In genomic region chr17:65762973-65763372, GRCh38 we compare ENCODE assay signal across 40 cellular contexts.
"Had no signal": no experiment of that assay in that cellular context is flagged by ENCODE, and none has a peak within 500 bp of the region (broad histone marks: within the 10 kb centered on the region; RNA-seq: fewer than 3 reads in every experiment).

No MANE protein-coding gene starts in this region.

- H3K27me3 Mint-ChIP-seq: activated naive CD4-positive, alpha-beta T cell treated with anti-CD3 and anti-CD28 coated beads, Interleukin-2, amount 10 ng/mL, durations not matched to agents 7 days and 5 days; activated naive CD8-positive, alpha-beta T cell; brain had no signal

- H3K9me3 ChIP-seq: adrenal gland, ascending aorta, body of pancreas, breast epithelium had no signal

- H3K27ac ChIP-seq: adrenal gland, ascending aorta, body of pancreas, brain microvascular endothelial cell, breast epithelium, cardiac muscle cell had no signal

- FAIRE-seq: astrocyte, bronchial epithelial cell had no signal

- ATAC-seq: activated naive CD4-positive, alpha-beta T cell treated with anti-CD3 and anti-CD28 coated beads, Interleukin-2, amount 50 U/mL, for 72 hours; activated naive CD8-positive, alpha-beta T cell treated with anti-CD3 and anti-CD28 coated beads, Interleukin-2, amount 50 U/mL, for 24 hours; activated T-cell treated with anti-CD3 and anti-CD28 coated beads, Interleukin-2, amount 50 U/mL, for 4 hours; activated T-cell treated with anti-CD3 and anti-CD28 coated beads, Interleukin-2, amount 50 U/mL, for 72 hours; activated T-helper 17 cell treated with anti-CD3 and anti-CD28 coated beads, Interleukin-2, amount 50 U/mL, for 72 hours; body of pancreas had no signal

- H3K27ac Mint-ChIP-seq: activated naive CD4-positive, alpha-beta T cell treated with anti-CD3 and anti-CD28 coated beads for 36 hours; activated naive CD4-positive, alpha-beta T cell treated with anti-CD3 and anti-CD28 coated beads, Interleukin-2, amount 10 ng/mL, durations not matched to agents 7 days and 5 days; activated naive CD4-positive, alpha-beta T cell treated with anti-CD3 and anti-CD28 coated beads, Interleukin-2, amount 50 U/mL, for 24 hours; activated naive CD4-positive, alpha-beta T cell treated with anti-CD3 and anti-CD28 coated beads, Interleukin-2, amount 50 U/mL, for 72 hours; activated naive CD8-positive, alpha-beta T cell; activated naive CD8-positive, alpha-beta T cell treated with anti-CD3 and anti-CD28 coated beads for 36 hours; activated naive CD8-positive, alpha-beta T cell treated with anti-CD3 and anti-CD28 coated beads, Interleukin-2, amount 10 ng/mL, durations not matched to agents 7 days and 5 days; activated naive CD8-positive, alpha-beta T cell treated with anti-CD3 and anti-CD28 coated beads, Interleukin-2, amount 50 U/mL, for 24 hours; activated T-cell treated with anti-CD3 and anti-CD28 coated beads, Interleukin-2, amount 50 U/mL, for 24 hours; activated T-cell treated with anti-CD3 and anti-CD28 coated beads, Interleukin-2, amount 50 U/mL, for 72 hours; activated T-helper 1 cell treated with anti-CD3 and anti-CD28 coated beads, Interleukin-12 subunit alpha, Interleukin-12 subunit beta, Interleukin-2, Interleukin-4 antibody, amounts not matched to agents 30 ng/mL and 10 ng/mL and 1 ng/mL, durations not matched to agents 14 hours and 24 hours and 36 hours; activated T-helper 17 cell treated with anti-CD3 and anti-CD28 coated beads, Interleukin-2, amount 50 U/mL, for 72 hours; activated T-helper 2 cell treated with anti-CD3 and anti-CD28 coated beads, Interferon-gamma antibody, Interleukin-2, Interleukin-4, amounts not matched to agents 10 μg/mL and 5 μg/mL and 100 μg/mL, durations not matched to agents 14 hours and 24 hours and 36 hours; brain had no signal

- H3K4me3 ChIP-seq: adrenal gland, ascending aorta, body of pancreas, breast epithelium, cardiac muscle cell had no signal

- H3K36me3 Mint-ChIP-seq: activated naive CD4-positive, alpha-beta T cell treated with anti-CD3 and anti-CD28 coated beads, Interleukin-2, amount 10 ng/mL, durations not matched to agents 7 days and 5 days; activated naive CD4-positive, alpha-beta T cell treated with anti-CD3 and anti-CD28 coated beads, Interleukin-2, amount 50 U/mL, for 72 hours; activated naive CD8-positive, alpha-beta T cell; activated naive CD8-positive, alpha-beta T cell treated with anti-CD3 and anti-CD28 coated beads for 36 hours; activated naive CD8-positive, alpha-beta T cell treated with anti-CD3 and anti-CD28 coated beads, Interleukin-2, amount 10 ng/mL, durations not matched to agents 7 days and 5 days had no signal

- H3K27me3 ChIP-seq: adrenal gland, ascending aorta, body of pancreas, brain microvascular endothelial cell, breast epithelium, cardiac muscle cell had no signal

- H3K9me3 Mint-ChIP-seq: activated naive CD4-positive, alpha-beta T cell treated with anti-CD3 and anti-CD28 coated beads for 36 hours; activated naive CD4-positive, alpha-beta T cell treated with anti-CD3 and anti-CD28 coated beads, Interleukin-2, amount 10 ng/mL, durations not matched to agents 7 days and 5 days; activated naive CD4-positive, alpha-beta T cell treated with anti-CD3 and anti-CD28 coated beads, Interleukin-2, amount 50 U/mL, for 24 hours; activated naive CD4-positive, alpha-beta T cell treated with anti-CD3 and anti-CD28 coated beads, Interleukin-2, amount 50 U/mL, for 72 hours; activated naive CD8-positive, alpha-beta T cell treated with anti-CD3 and anti-CD28 coated beads for 36 hours; activated naive CD8-positive, alpha-beta T cell treated with anti-CD3 and anti-CD28 coated beads, Interleukin-2, amount 50 U/mL, for 24 hours; activated T-cell treated with anti-CD3 and anti-CD28 coated beads, Interleukin-2, amount 50 U/mL, for 24 hours; activated T-cell treated with anti-CD3 and anti-CD28 coated beads, Interleukin-2, amount 50 U/mL, for 4 hours; activated T-cell treated with anti-CD3 and anti-CD28 coated beads, Interleukin-2, amount 50 U/mL, for 72 hours; activated T-helper 1 cell treated with anti-CD3 and anti-CD28 coated beads, Interleukin-12 subunit alpha, Interleukin-12 subunit beta, Interleukin-2, Interleukin-4 antibody, amounts not matched to agents 30 ng/mL and 10 ng/mL and 1 ng/mL, durations not matched to agents 14 hours and 24 hours and 36 hours; activated T-helper 17 cell treated with anti-CD3 and anti-CD28 coated beads, Interleukin-2, amount 50 U/mL, for 72 hours; activated T-helper 2 cell treated with anti-CD3 and anti-CD28 coated beads, Interferon-gamma antibody, Interleukin-2, Interleukin-4, amounts not matched to agents 10 μg/mL and 5 μg/mL and 100 μg/mL, durations not matched to agents 14 hours and 24 hours and 36 hours; central memory CD8-positive, alpha-beta T cell had no signal

- DNase-seq: activated effector memory CD4-positive, alpha-beta T cell treated with anti-CD3 and anti-CD28 coated beads, Interleukin-2, amount 50 U/mL, for 16 hours; activated effector memory CD4-positive, alpha-beta T cell treated with Interleukin-2 at 50 U/mL for 16 hours; activated gamma-delta T cell; activated gamma-delta T cell treated with Interleukin-2 at 50 U/mL for 16 hours; activated naive CD4-positive, alpha-beta T cell; activated naive CD4-positive, alpha-beta T cell treated with anti-CD3 and anti-CD28 coated beads for 36 hours; activated naive CD4-positive, alpha-beta T cell treated with anti-CD3 and anti-CD28 coated beads, Interleukin-2, amount 10 ng/mL, durations not matched to agents 7 days and 5 days; activated naive CD4-positive, alpha-beta T cell treated with anti-CD3 and anti-CD28 coated beads, Interleukin-2, amount 50 U/mL, for 16 hours; activated naive CD4-positive, alpha-beta T cell treated with Interleukin-2 at 50 U/mL for 16 hours; activated naive CD8-positive, alpha-beta T cell treated with anti-CD3 and anti-CD28 coated beads for 36 hours; activated naive CD8-positive, alpha-beta T cell treated with anti-CD3 and anti-CD28 coated beads, Interleukin-2, amount 10 ng/mL, durations not matched to agents 7 days and 5 days; activated naive CD8-positive, alpha-beta T cell treated with anti-CD3 and anti-CD28 coated beads, Interleukin-2, amount 50 U/mL, for 24 hours; activated T-cell treated with anti-CD3 and anti-CD28 coated beads, Interleukin-2, amount 50 U/mL, for 1 hour; activated T-cell treated with anti-CD3 and anti-CD28 coated beads, Interleukin-2, amount 50 U/mL, for 24 hours; activated T-cell treated with anti-CD3 and anti-CD28 coated beads, Interleukin-2, amount 50 U/mL, for 4 hours; activated T-cell treated with anti-CD3 and anti-CD28 coated beads, Interleukin-2, amount 50 U/mL, for 48 hours; activated T-cell treated with anti-CD3 and anti-CD28 coated beads, Interleukin-2, amount 50 U/mL, for 72 hours; adrenal gland; amniotic stem cell; amygdala; anterior cingulate cortex; aorta; body of pancreas; brain microvascular endothelial cell; caudate nucleus; central memory CD4-positive, alpha-beta T cell; cerebellar nuclear complex had no signal

- H3K4me1 Mint-ChIP-seq: activated naive CD4-positive, alpha-beta T cell treated with anti-CD3 and anti-CD28 coated beads, Interleukin-2, amount 10 ng/mL, durations not matched to agents 7 days and 5 days; activated naive CD4-positive, alpha-beta T cell treated with anti-CD3 and anti-CD28 coated beads, Interleukin-2, amount 50 U/mL, for 24 hours; activated naive CD8-positive, alpha-beta T cell treated with anti-CD3 and anti-CD28 coated beads for 36 hours; activated naive CD8-positive, alpha-beta T cell treated with anti-CD3 and anti-CD28 coated beads, Interleukin-2, amount 10 ng/mL, durations not matched to agents 7 days and 5 days; activated naive CD8-positive, alpha-beta T cell treated with anti-CD3 and anti-CD28 coated beads, Interleukin-2, amount 50 U/mL, for 24 hours; activated T-helper 17 cell treated with anti-CD3 and anti-CD28 coated beads, Interleukin-2, amount 50 U/mL, for 72 hours; brain; central memory CD8-positive, alpha-beta T cell had no signal

- H3K4me1 ChIP-seq: adrenal gland, ascending aorta, body of pancreas, breast epithelium had no signal

- H3K36me3 ChIP-seq: adrenal gland, ascending aorta, brain microvascular endothelial cell, breast epithelium, cardiac muscle cell had no signal

- H3K4me3 Mint-ChIP-seq: activated naive CD4-positive, alpha-beta T cell treated with anti-CD3 and anti-CD28 coated beads for 36 hours; activated naive CD4-positive, alpha-beta T cell treated with anti-CD3 and anti-CD28 coated beads, Interleukin-2, amount 10 ng/mL, durations not matched to agents 7 days and 5 days; activated naive CD4-positive, alpha-beta T cell treated with anti-CD3 and anti-CD28 coated beads, Interleukin-2, amount 50 U/mL, for 24 hours; activated naive CD8-positive, alpha-beta T cell; activated naive CD8-positive, alpha-beta T cell treated with anti-CD3 and anti-CD28 coated beads for 36 hours; activated naive CD8-positive, alpha-beta T cell treated with anti-CD3 and anti-CD28 coated beads, Interleukin-2, amount 10 ng/mL, durations not matched to agents 7 days and 5 days; activated naive CD8-positive, alpha-beta T cell treated with anti-CD3 and anti-CD28 coated beads, Interleukin-2, amount 50 U/mL, for 24 hours; activated T-cell treated with anti-CD3 and anti-CD28 coated beads, Interleukin-2, amount 50 U/mL, for 24 hours; activated T-cell treated with anti-CD3 and anti-CD28 coated beads, Interleukin-2, amount 50 U/mL, for 4 hours; activated T-cell treated with anti-CD3 and anti-CD28 coated beads, Interleukin-2, amount 50 U/mL, for 72 hours; activated T-helper 1 cell treated with anti-CD3 and anti-CD28 coated beads, Interleukin-12 subunit alpha, Interleukin-12 subunit beta, Interleukin-2, Interleukin-4 antibody, amounts not matched to agents 30 ng/mL and 10 ng/mL and 1 ng/mL, durations not matched to agents 14 hours and 24 hours and 36 hours; activated T-helper 17 cell treated with anti-CD3 and anti-CD28 coated beads, Interleukin-2, amount 50 U/mL, for 72 hours; brain; central memory CD8-positive, alpha-beta T cell had no signal
